In genomic region chr21:44511219-44511937, GRCh38 we compare ENCODE assay signal across 2 cellular contexts.
TF ChIP-seq lines count a peak whose summit lies in the region.

No MANE protein-coding gene starts in this region.

TF ChIP-seq in HCT116, 20 proteins besides CTCF, POLR2A, EP300 and RAD21:
- TF ChIP-seq MAX (IDR thresholded peaks at IDR 0.05), result no peak
- no peak for TF ChIP-seq TCF7L2 (IDR thresholded peaks at IDR 0.05; ENCODE audit: borderline replicate concordance, extremely low read depth, insufficient read depth, insufficient read length)
- TF ChIP-seq ZNF274 (IDR thresholded peaks at IDR 0.05; ENCODE audit: low read depth, low read length), result no peak
- no peak for TF ChIP-seq EZH2phosphoT487 (IDR thresholded peaks at IDR 0.05; ENCODE audit: borderline replicate concordance)
- TF ChIP-seq, protein P1, sequence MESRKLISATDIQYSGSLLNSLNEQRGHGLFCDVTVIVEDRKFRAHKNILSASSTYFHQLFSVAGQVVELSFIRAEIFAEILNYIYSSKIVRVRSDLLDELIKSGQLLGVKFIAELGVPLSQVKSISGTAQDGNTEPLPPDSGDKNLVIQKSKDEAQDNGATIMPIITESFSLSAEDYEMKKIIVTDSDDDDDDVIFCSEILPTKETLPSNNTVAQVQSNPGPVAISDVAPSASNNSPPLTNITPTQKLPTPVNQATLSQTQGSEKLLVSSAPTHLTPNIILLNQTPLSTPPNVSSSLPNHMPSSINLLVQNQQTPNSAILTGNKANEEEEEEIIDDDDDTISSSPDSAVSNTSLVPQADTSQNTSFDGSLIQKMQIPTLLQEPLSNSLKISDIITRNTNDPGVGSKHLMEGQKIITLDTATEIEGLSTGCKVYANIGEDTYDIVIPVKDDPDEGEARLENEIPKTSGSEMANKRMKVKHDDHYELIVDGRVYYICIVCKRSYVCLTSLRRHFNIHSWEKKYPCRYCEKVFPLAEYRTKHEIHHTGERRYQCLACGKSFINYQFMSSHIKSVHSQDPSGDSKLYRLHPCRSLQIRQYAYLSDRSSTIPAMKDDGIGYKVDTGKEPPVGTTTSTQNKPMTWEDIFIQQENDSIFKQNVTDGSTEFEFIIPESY (IDR thresholded peaks at IDR 0.05; ENCODE audit: extremely low read depth, insufficient replicate concordance, low read length), result no peak
- no peak for TF ChIP-seq EGR1 (IDR thresholded peaks at IDR 0.05; ENCODE audit: low read depth)
- no peak for TF ChIP-seq ELF1 (IDR thresholded peaks at IDR 0.05; ENCODE audit: borderline replicate concordance, low read depth)
- no peak for TF ChIP-seq POLR2AphosphoS5 (IDR thresholded peaks at IDR 0.05; ENCODE audit: low read depth, low read length)
- TF ChIP-seq SRF (IDR thresholded peaks at IDR 0.05; ENCODE audit: low read depth), result no peak
- TF ChIP-seq YY1 (IDR thresholded peaks at IDR 0.05; ENCODE audit: extremely low read depth, insufficient replicate concordance, low read depth, low read length), result no peak
- no peak for TF ChIP-seq CEBPB (IDR thresholded peaks at IDR 0.05; ENCODE audit: low read depth)
- no peak for TF ChIP-seq JUND (IDR thresholded peaks at IDR 0.05)
- TF ChIP-seq SIN3A (IDR thresholded peaks at IDR 0.05; ENCODE audit: low read depth), result no peak
- TF ChIP-seq EZH2 (IDR thresholded peaks at IDR 0.05), result no peak
- TF ChIP-seq ZFX (IDR thresholded peaks at IDR 0.05), result no peak
- TF ChIP-seq, protein P2, sequence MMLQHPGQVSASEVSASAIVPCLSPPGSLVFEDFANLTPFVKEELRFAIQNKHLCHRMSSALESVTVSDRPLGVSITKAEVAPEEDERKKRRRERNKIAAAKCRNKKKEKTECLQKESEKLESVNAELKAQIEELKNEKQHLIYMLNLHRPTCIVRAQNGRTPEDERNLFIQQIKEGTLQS (IDR thresholded peaks at IDR 0.05), result no peak

TF ChIP-seq in K562, 482 proteins besides CTCF, POLR2A, EP300 and RAD21:
- TF ChIP-seq MYBL2 (IDR thresholded peaks at IDR 0.05; ENCODE audit: low read depth) (no peak), MYBL2 (CRISPR knock-in tag; IDR thresholded peaks at IDR 0.05; ENCODE audit: borderline replicate concordance) (no peak), KDM1A (IDR thresholded peaks at IDR 0.05) (peak in 1 of 2 experiments; percentile 80; a peak in 1 of 4 replicates), XRCC3 (IDR thresholded peaks at IDR 0.05) (no peak), ZNF224 (CRISPR knock-in tag; IDR thresholded peaks at IDR 0.05) (no peak), CBX8 (IDR thresholded peaks at IDR 0.05; ENCODE audit: borderline replicate concordance, extremely low read depth, low read depth, low read length, poor library complexity, severe bottlenecking) (no peak), ZNF780A (CRISPR knock-in tag; IDR thresholded peaks at IDR 0.05) (no peak), ZNF77 (CRISPR knock-in tag; IDR thresholded peaks at IDR 0.05) (no peak)
